8 cellular contexts compared by ENCODE assay signal in the genomic region with DNA sequence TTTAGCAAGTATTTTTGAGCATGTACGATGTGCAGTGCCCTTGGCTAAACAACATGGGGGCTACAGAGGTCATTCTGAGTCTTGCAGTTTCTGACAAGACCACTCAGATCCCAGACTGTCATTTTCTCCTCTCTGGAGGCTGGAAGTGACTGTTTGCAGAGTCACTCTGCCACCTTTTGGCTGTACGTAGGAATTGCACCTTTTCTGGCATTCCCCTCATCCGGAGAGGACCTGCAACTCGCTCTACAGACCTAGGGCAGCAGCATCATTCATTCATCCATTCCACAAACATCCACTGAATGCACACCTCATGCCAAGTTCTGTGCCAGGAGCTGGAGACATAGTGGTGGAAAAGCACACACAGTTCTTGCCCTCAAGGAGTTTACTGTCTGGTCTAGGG.
DNase-seq lines count a peak whose midpoint lies in the region; ATAC-seq and TF ChIP-seq lines count a peak whose summit lies in the region.

No MANE protein-coding gene starts in this region.

- peak; percentile 83 for ATAC-seq in GM18505 (IDR thresholded peaks at IDR 0.05; ENCODE audit: unreplicated experiment)
- ATAC-seq in GM19455 (IDR thresholded peaks at IDR 0.05; ENCODE audit: unreplicated experiment) = no peak

- TF ChIP-seq POLR2A in GM18505 (IDR thresholded peaks at IDR 0.05; ENCODE audit: borderline replicate concordance, extremely low read depth, insufficient read depth, insufficient read length) = no peak

- peak; percentile 76 for DNase-seq in KBM-7
- peak; percentile 14 for DNase-seq in iPS DF 4.7 (ENCODE audit: extremely low read depth, low spot score)
- peak; percentile 3 for DNase-seq in stromal cell of bone marrow (ENCODE audit: low read depth)
- DNase-seq in NCI-H2227 (lab: John Stamatoyannopoulos, UW; ENCODE audit: unreplicated experiment) = no peak

- peak; percentile 60 for TF ChIP-seq CTCF in C4-2B (conservative IDR thresholded peaks at IDR 0.05)
- TF ChIP-seq CTCF in VCaP (conservative IDR thresholded peaks at IDR 0.05) = peak; percentile 52

- no peak overlapping the region for H3K27ac ChIP-seq in C4-2B
- H3K27ac ChIP-seq in VCaP = no peak overlapping the region

- in situ Hi-C loops in KBM-7 (cut with MboI; ENCODE audit: low pct_unique_long_range_greater_than_20kb, low sequenced_read_pairs) = loop anchor here (25.0 kb wide), 1 partner anchor 232 kb away; no protein-coding TSS in a partner anchor
